In the genomic region with DNA sequence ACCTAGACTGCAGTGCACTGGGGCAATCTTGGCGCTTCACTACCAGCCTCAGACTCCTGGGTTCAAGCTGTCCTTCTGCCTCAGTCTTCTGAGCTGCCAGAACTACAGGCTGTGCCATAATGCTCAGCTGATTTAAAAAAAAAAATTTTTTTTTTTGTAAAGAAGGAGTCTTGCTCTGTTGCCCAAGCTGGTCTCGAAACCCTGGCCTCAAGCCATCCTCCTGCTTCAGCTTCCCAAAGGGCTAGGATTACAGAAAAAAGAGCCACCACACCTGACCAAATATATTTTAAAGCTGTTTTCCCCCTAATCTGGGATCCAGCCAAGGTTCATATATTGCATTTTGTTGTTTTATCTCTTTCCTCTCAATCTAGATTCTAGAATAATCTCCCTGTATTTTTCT, we compare ENCODE assay signal across 24 cellular contexts.
"Had no signal": no experiment of that assay in that cellular context is flagged by ENCODE, and none has a peak within 500 bp of the region (broad histone marks: within the 10 kb centered on the region; RNA-seq: fewer than 3 reads in every experiment).

No MANE protein-coding gene starts in this region.

- ATAC-seq: foreskin keratinocyte; gastroesophageal sphincter; heart left ventricle; left lobe of liver; mucosa of descending colon; natural killer cell treated with Interleukin-12 subunit alpha and Interleukin-12 subunit beta and Interleukin-15 and Interleukin-18, amount 100 ng/mL, for 72 hours; psoas muscle; right cardiac atrium; stimulated activated effector memory CD8-positive, alpha-beta T cell treated with anti-CD3 and anti-CD28 coated beads, Interleukin-12 subunit alpha, Interleukin-12 subunit beta, amount 100 ng/mL, for 72 hours had no signal

- H3K36me3 ChIP-seq: ovary had no signal

- H3K4me1 ChIP-seq: foreskin keratinocyte, gastroesophageal sphincter, psoas muscle, upper lobe of left lung had no signal

- H3K4me3 ChIP-seq: dorsolateral prefrontal cortex, gastroesophageal sphincter, heart left ventricle, hepatocyte, lung, mucosa of descending colon, ovary, psoas muscle, sigmoid colon, stomach, tibial artery, upper lobe of left lung had no signal

- H3K27ac ChIP-seq: foreskin keratinocyte, gastroesophageal sphincter, heart left ventricle, hepatocyte, ovary, psoas muscle, sigmoid colon, stomach, upper lobe of left lung had no signal

- H3K9me3 ChIP-seq: gastroesophageal sphincter, heart left ventricle, mucosa of descending colon, ovary, psoas muscle, sigmoid colon, stomach, tibial artery, upper lobe of left lung had no signal

- H3K27me3 ChIP-seq: dorsolateral prefrontal cortex, foreskin keratinocyte, gastroesophageal sphincter, heart left ventricle, hepatocyte, ovary, sigmoid colon, stomach, tibial artery, upper lobe of left lung had no signal

- H2AFZ ChIP-seq: hepatocyte had no signal

- H3K4me2 ChIP-seq: hepatocyte had no signal

- DNase-seq: dorsolateral prefrontal cortex; effector CD4-positive, alpha-beta T cell; foreskin keratinocyte; heart left ventricle; kidney; mucosa of descending colon; naive B cell; ovary; posterior cingulate gyrus; psoas muscle; right cardiac atrium; sigmoid colon; stimulated activated CD4-positive, alpha-beta T cell treated with anti-CD3 and anti-CD28 coated beads, Interleukin-2, amount 100 ng/mL, for 24 hours; stimulated activated CD4-positive, alpha-beta T cell treated with anti-CD3 and anti-CD28 coated beads, Interleukin-4, amount 100 ng/mL, for 24 hours; stimulated activated naive CD4-positive, alpha-beta T cell treated with Interleukin-2 at 50 U/mL for 16 hours; stomach; tibial artery; upper lobe of left lung had no signal
